In the genomic region with DNA sequence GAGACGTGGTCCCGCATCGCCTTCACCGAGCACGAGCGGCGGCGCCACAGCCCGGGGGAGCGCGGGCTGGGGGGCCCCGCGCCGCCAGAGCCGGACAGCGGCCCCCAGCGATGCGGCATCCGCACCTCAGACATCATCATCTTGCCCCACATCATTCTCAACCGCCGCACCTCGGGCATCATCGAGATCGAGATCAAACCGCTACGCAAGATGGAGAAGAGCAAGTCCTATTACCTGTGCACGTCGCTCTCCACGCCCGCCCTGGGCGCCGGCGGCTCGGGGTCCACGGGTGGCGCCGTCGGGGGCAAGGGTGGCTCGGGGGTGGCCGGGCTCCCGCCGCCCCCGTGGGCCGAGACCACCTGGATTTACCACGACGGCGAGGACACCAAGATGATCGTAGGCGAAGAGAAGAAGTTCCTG, we compare ENCODE assay signal across 1 cellular context.
TF ChIP-seq lines count a peak whose summit lies in the region.

No MANE protein-coding gene starts in this region.

TF ChIP-seq in HCT116, 20 proteins besides CTCF, POLR2A, EP300 and RAD21:
- TF ChIP-seq JUND (IDR thresholded peaks at IDR 0.05) (no peak), SIN3A (IDR thresholded peaks at IDR 0.05; ENCODE audit: low read depth) (no peak), YY1 (IDR thresholded peaks at IDR 0.05; ENCODE audit: extremely low read depth, insufficient replicate concordance, low read depth, low read length) (no peak), EZH2 (IDR thresholded peaks at IDR 0.05) (no peak), TCF7L2 (IDR thresholded peaks at IDR 0.05; ENCODE audit: borderline replicate concordance, extremely low read depth, insufficient read depth, insufficient read length) (no peak)
- TF ChIP-seq, protein P1, sequence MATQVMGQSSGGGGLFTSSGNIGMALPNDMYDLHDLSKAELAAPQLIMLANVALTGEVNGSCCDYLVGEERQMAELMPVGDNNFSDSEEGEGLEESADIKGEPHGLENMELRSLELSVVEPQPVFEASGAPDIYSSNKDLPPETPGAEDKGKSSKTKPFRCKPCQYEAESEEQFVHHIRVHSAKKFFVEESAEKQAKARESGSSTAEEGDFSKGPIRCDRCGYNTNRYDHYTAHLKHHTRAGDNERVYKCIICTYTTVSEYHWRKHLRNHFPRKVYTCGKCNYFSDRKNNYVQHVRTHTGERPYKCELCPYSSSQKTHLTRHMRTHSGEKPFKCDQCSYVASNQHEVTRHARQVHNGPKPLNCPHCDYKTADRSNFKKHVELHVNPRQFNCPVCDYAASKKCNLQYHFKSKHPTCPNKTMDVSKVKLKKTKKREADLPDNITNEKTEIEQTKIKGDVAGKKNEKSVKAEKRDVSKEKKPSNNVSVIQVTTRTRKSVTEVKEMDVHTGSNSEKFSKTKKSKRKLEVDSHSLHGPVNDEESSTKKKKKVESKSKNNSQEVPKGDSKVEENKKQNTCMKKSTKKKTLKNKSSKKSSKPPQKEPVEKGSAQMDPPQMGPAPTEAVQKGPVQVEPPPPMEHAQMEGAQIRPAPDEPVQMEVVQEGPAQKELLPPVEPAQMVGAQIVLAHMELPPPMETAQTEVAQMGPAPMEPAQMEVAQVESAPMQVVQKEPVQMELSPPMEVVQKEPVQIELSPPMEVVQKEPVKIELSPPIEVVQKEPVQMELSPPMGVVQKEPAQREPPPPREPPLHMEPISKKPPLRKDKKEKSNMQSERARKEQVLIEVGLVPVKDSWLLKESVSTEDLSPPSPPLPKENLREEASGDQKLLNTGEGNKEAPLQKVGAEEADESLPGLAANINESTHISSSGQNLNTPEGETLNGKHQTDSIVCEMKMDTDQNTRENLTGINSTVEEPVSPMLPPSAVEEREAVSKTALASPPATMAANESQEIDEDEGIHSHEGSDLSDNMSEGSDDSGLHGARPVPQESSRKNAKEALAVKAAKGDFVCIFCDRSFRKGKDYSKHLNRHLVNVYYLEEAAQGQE (IDR thresholded peaks at IDR 0.05; ENCODE audit: low read depth) = no peak
